In the genomic region with DNA sequence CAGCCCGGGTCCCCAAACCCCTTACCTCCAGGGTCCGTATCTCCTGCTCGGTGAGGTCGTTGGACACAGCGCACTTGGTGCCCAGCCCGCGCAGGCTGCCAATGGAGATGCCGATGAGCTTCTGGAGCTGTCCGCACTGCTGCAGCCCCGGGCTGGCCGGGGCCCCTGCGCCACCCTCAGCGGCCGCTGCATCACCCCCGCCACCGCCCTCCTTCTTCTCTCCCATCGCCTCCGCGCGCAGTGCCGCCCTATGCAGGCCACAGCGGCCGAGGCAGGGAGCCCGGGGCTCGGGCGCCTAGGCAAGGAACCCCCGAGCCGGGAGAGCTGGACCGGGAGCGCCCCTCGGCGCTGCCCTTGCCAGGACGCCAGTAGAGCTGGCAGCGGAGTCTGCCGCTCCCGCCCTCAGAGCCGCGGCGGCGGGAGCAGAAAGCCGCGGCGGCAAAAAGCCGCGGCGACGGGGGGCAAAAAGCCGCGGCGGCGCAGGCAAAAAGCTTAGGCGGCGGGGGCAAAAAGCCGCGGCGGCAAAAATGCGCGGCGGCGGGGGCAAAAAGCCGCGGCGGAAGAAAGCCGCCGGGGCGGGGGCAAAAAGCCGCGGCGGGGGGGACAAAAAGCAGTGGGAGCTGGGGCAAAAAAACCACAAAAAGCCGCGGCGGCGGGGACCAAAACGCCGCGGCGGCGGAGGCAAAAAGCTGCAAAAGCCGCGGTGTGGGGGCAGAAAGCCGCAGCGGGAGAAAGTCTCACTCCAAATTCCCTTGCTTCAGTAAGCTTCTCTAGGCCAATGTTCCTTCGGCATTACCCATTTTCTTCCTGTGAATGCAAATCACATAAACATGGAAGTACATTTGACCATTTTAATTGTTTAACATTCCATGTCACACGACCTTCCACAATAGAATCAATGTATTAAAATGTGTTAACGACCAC, we compare ENCODE assay signal across 6 cellular contexts.
A peak's percentile ranks its signal among the peaks of the same experiment; 100 is the strongest.
DNase-seq lines count a peak whose midpoint lies in the region; ATAC-seq, FAIRE-seq and TF ChIP-seq lines count a peak whose summit lies in the region.
"Not testable (repeated sequence)": the region's sequence is repeated elsewhere in the genome, so short reads cannot be mapped to it uniquely, and the experiment has no call there.

No MANE protein-coding gene starts in this region.

- H3K4me3 ChIP-seq in GM23338, pancreas: not testable (repeated sequence)
- peak overlapping the region; percentile 39 for H3K4me3 ChIP-seq in OCI-LY1 (ENCODE audit: low read depth, low read length, poor library complexity, severe bottlenecking)

- DNase-seq in GM23338 (ENCODE audit: low spot score); central memory CD8-positive, alpha-beta T cell (ENCODE audit: low spot score in 2 of 2); left ventricle myocardium superior; pancreas: not testable (repeated sequence)

- ATAC-seq in GM23338, result peak; percentile 90
- peak; percentile 83 for ATAC-seq in SK-N-SH treated with all-trans-retinoic acid at 6 μM for 48 hours
- ATAC-seq in central memory CD8-positive, alpha-beta T cell (replicated peaks; ENCODE audit: extremely low read depth, poor library complexity, severe bottlenecking), result peak; percentile 24
- ATAC-seq in left ventricle myocardium superior, result peak; percentile 24
- ATAC-seq in pancreas, result peak in 3 of 4 donors; percentile 24 to 40 (median 35)

- not testable (repeated sequence) for H3K36me3 Mint-ChIP-seq in GM23338 (ENCODE audit: low read depth); central memory CD8-positive, alpha-beta T cell (ENCODE audit: insufficient read depth)

- H3K27ac Mint-ChIP-seq in GM23338; central memory CD8-positive, alpha-beta T cell (ENCODE audit: low read depth): not testable (repeated sequence)

- not testable (repeated sequence) for H3K27ac ChIP-seq in GM23338 (ENCODE audit: low read depth); OCI-LY1 (ENCODE audit: low read depth, low read length, poor library complexity, severe bottlenecking); pancreas

- H3K9ac ChIP-seq in OCI-LY1 (ENCODE audit: low read length), result not testable (repeated sequence)

- H3F3A ChIP-seq in GM23338 (replicated peaks; ENCODE audit: low read depth); OCI-LY1 (ENCODE audit: insufficient read depth, low read length): not testable (repeated sequence)

- H4K20me1 ChIP-seq in GM23338 (replicated peaks; ENCODE audit: insufficient read depth); OCI-LY1 (ENCODE audit: insufficient read depth, low read length): not testable (repeated sequence)

- H3K4me2 ChIP-seq in GM23338; OCI-LY1 (ENCODE audit: low read length): not testable (repeated sequence)

- 1% methylated on average over 23 of the region's 85 CpGs; no CpG with 5 or more reads in 1 of the 2 donors for WGBS in pancreas, 2 donors

- H3K4me3 Mint-ChIP-seq in GM23338; central memory CD8-positive, alpha-beta T cell: not testable (repeated sequence)

- not testable (repeated sequence) for H3K9me2 ChIP-seq in GM23338 (ENCODE audit: insufficient read depth); OCI-LY1 (ENCODE audit: low read depth, low read length)

- H3K27me3 ChIP-seq in GM23338 (ENCODE audit: insufficient read depth); OCI-LY1 (ENCODE audit: insufficient read depth, low read length); pancreas: not testable (repeated sequence)

- not testable (repeated sequence) for H3K4me1 ChIP-seq in GM23338 (ENCODE audit: insufficient read depth); OCI-LY1 (ENCODE audit: insufficient read depth, low read length, severe bottlenecking); pancreas

- not testable (repeated sequence) for H3K79me2 ChIP-seq in GM23338 (replicated peaks; ENCODE audit: insufficient read depth); OCI-LY1 (ENCODE audit: insufficient read depth, low read length)

- H2AFZ ChIP-seq in GM23338; OCI-LY1 (ENCODE audit: low read length): not testable (repeated sequence)

- H3K9me3 Mint-ChIP-seq in GM23338; central memory CD8-positive, alpha-beta T cell: not testable (repeated sequence)

- FAIRE-seq in pancreas (lab: Jason Lieb, UNC), result not testable (repeated sequence)

- not testable (repeated sequence) for H3K4me1 Mint-ChIP-seq in GM23338; central memory CD8-positive, alpha-beta T cell

- not testable (repeated sequence) for H3K27me3 Mint-ChIP-seq in GM23338 (ENCODE audit: insufficient read depth, low read depth, poor library complexity); central memory CD8-positive, alpha-beta T cell

- TF ChIP-seq CTCF in GM23338 (conservative IDR thresholded peaks at IDR 0.05; ENCODE audit: low read depth in 2 of 2); OCI-LY1 (IDR thresholded peaks at IDR 0.05; ENCODE audit: low read length); pancreas (IDR thresholded peaks at IDR 0.05): not testable (repeated sequence)

- intact Hi-C loops in left ventricle myocardium superior (cut with micrococcal nuclease); pancreas (cut with DNase I): not testable (repeated sequence)

- not testable (repeated sequence) for H3K9me3 ChIP-seq in OCI-LY1 (ENCODE audit: low read length); pancreas

- H3K36me3 ChIP-seq in GM23338 (ENCODE audit: insufficient read depth); OCI-LY1 (ENCODE audit: insufficient read depth, low read length); pancreas: not testable (repeated sequence)

Comparison
In these comparisons a context has a peak if more than half of its experiments do, and no peak if none do; other contexts are left out.
1. ATAC-seq: peak in every context shown above with its lines; median percentile 90 in GM23338; 83 in SK-N-SH treated with all-trans-retinoic acid at 6 μM for 48 hours; 35 in pancreas; 24 in central memory CD8-positive, alpha-beta T cell; 24 in left ventricle myocardium superior.